Comparison of ENCODE assay signal across 17 cellular contexts in the genomic region with DNA sequence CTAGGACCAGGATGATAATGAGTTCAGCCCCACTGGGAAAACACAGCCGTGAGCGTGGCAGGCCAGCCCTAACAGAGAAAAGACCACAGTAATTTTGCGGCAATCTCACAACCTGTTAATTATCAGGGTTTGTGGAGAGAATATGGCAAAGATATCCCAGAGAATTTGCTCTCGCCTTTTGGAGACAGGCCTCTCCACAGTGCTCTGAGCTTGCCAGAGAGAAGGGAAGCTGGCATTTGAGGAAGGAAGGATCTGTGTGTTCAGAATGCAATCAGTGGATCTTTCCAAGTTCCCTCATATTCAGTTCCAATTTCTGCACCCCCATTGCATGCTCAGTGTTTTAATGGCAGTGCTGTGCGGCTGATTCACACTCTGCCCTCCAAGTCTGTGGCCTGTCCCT.
DNase-seq lines count a peak whose midpoint lies in the region; ATAC-seq and TF ChIP-seq lines count a peak whose summit lies in the region.
"Had no signal": no experiment of that assay in that cellular context is flagged by ENCODE, and none has a peak within 500 bp of the region (broad histone marks: within the 10 kb centered on the region; RNA-seq: fewer than 3 reads in every experiment).

No MANE protein-coding gene starts in this region.

- H3K36me3 Mint-ChIP-seq in activated T-cell treated with anti-CD3 and anti-CD28 coated beads, Interleukin-2, amount 50 U/mL, for 4 hours (ENCODE audit: insufficient read depth), result no peaks in the 10 kb centered on the region
- H3K36me3 Mint-ChIP-seq: IgD-negative memory B cell had no signal

- TF ChIP-seq CTCF in PC-9 (conservative IDR thresholded peaks at IDR 0.05), result no peak

- intact Hi-C loops in PC-9 (cut with micrococcal nuclease; ENCODE audit: unreplicated experiment), result no loop called here

- H2AFZ ChIP-seq in PC-9, result no peak overlapping the region

- no peak overlapping the region for H3K4me2 ChIP-seq in PC-9

- H3F3A ChIP-seq in PC-9 (ENCODE audit: insufficient read depth, low read depth), result no peaks in the 10 kb centered on the region

- H3K79me2 ChIP-seq in PC-9 (ENCODE audit: low read depth), result no peaks in the 10 kb centered on the region

- no peaks in the 10 kb centered on the region for H3K4me1 Mint-ChIP-seq in activated T-cell treated with anti-CD3 and anti-CD28 coated beads, Interleukin-2, amount 50 U/mL, for 4 hours (ENCODE audit: low read depth)
- H3K4me1 Mint-ChIP-seq: IgD-negative memory B cell had no signal

- H3K9me3 Mint-ChIP-seq in activated T-cell treated with anti-CD3 and anti-CD28 coated beads, Interleukin-2, amount 50 U/mL, for 4 hours, result no peaks in the 10 kb centered on the region
- H3K9me3 Mint-ChIP-seq: CD4-positive, alpha-beta T cell; HFFc6; IgD-negative memory B cell had no signal

- no TSS peak for BruUV-seq in PC-9 (replicated peaks; lab: Mats Ljungman, UMichigan)

- no peak for ATAC-seq in activated T-cell treated with anti-CD3 and anti-CD28 coated beads, Interleukin-2, amount 50 U/mL, for 4 hours
- no peak for ATAC-seq in HG02588 (IDR thresholded peaks at IDR 0.05; ENCODE audit: unreplicated experiment)
- ATAC-seq: HCT116, HepG2 had no signal

- H4K20me1 ChIP-seq in PC-9 (ENCODE audit: insufficient read depth), result no peaks in the 10 kb centered on the region

- no peaks in the 10 kb centered on the region for H3K36me3 ChIP-seq in PC-9 (ENCODE audit: low read depth)

- no peak overlapping the region for H3K4me3 Mint-ChIP-seq in activated T-cell treated with anti-CD3 and anti-CD28 coated beads, Interleukin-2, amount 50 U/mL, for 4 hours
- H3K4me3 Mint-ChIP-seq: CD4-positive, alpha-beta T cell; HFFc6; IgD-negative memory B cell had no signal

- no peak overlapping the region for H3K4me3 ChIP-seq in PC-9

- POLR2A ChIA-PET in PC-9 (lab: Charles Lee; ENCODE audit: unreplicated experiment), result no interaction called here

- H3K9me3 ChIP-seq in PC-9 (ENCODE audit: insufficient read depth, low read depth), result no peaks in the 10 kb centered on the region
- H3K9me3 ChIP-seq: Caco-2 had no signal

- CTCF ChIA-PET in PC-9 (lab: Charles Lee), result no interaction called here

- H3K27me3 ChIP-seq in PC-9 (ENCODE audit: insufficient read depth, low read depth), result peaks cover 19% of the 10 kb centered on the region; the same call in 1 of the 2 replicates

- no peaks in the 10 kb centered on the region for H3K4me1 ChIP-seq in PC-9 (replicated peaks; ENCODE audit: insufficient read depth)
- H3K4me1 ChIP-seq: Caco-2 had no signal

- H3K27ac ChIP-seq in PC-9, result no peak overlapping the region
- H3K27ac ChIP-seq: C4-2B had no signal

- no peaks in the 10 kb centered on the region for H3K27me3 Mint-ChIP-seq in activated T-cell treated with anti-CD3 and anti-CD28 coated beads, Interleukin-2, amount 50 U/mL, for 4 hours (ENCODE audit: low read depth)
- H3K27me3 Mint-ChIP-seq: CD4-positive, alpha-beta T cell; IgD-negative memory B cell had no signal

- peak; percentile 13 for DNase-seq in NCI-H2227 treated with DMSO at 0.1 percent for 48 hours (lab: John Stamatoyannopoulos, UW)
- DNase-seq in cerebellar cortex (ENCODE audit: low spot score), result peak; percentile 75
- DNase-seq in medulla oblongata (ENCODE audit: extremely low spot score), result peak; percentile 15
- no peak for DNase-seq in activated T-cell treated with anti-CD3 and anti-CD28 coated beads, Interleukin-2, amount 50 U/mL, for 4 hours
- no peak for DNase-seq in PC-9
- DNase-seq: ACHN; Caco-2; CD4-positive, alpha-beta T cell; GDM1; GOT3; H7; HFFc6 had no signal

- no peaks in the 10 kb centered on the region for H3K9me2 ChIP-seq in PC-9 (ENCODE audit: insufficient read depth)

Comparison
In these comparisons a context has a peak if more than half of its experiments do, and no peak if none do; other contexts are left out.
1. DNase-seq: peak in NCI-H2227 treated with DMSO at 0.1 percent for 48 hours (single experiment), cerebellar cortex (single experiment) and medulla oblongata (single experiment); none in activated T-cell treated with anti-CD3 and anti-CD28 coated beads, Interleukin-2, amount 50 U/mL, for 4 hours (single experiment) and PC-9 (0 of 2).